ENCODE assay signal across 9 cellular contexts in genomic region chr14:61470954-61471279, GRCh38.
DNase-seq lines count a peak whose midpoint lies in the region; ATAC-seq and TF ChIP-seq lines count a peak whose summit lies in the region.
"Had no signal": no experiment of that assay in that cellular context is flagged by ENCODE, and none has a peak within 500 bp of the region (broad histone marks: within the 10 kb centered on the region; RNA-seq: fewer than 3 reads in every experiment).

No MANE protein-coding gene starts in this region.

- no peaks in the 10 kb centered on the region for H3K9me2 ChIP-seq in DOHH2 (replicated peaks; ENCODE audit: control insufficient read depth, low read length)
- H3K9me2 ChIP-seq in SK-N-SH: no peaks in the 10 kb centered on the region

- peak overlapping the region; percentile 82 for H3K4me2 ChIP-seq in DOHH2 (ENCODE audit: low read length)
- peak overlapping the region; percentile 79 for H3K4me2 ChIP-seq in SK-N-SH

- H3K79me2 ChIP-seq in DOHH2 (ENCODE audit: control insufficient read depth, low read length): peaks cover 9% of the 10 kb centered on the region
- no peaks in the 10 kb centered on the region for H3K79me2 ChIP-seq in SK-N-SH (ENCODE audit: insufficient read depth)

- POLR2A ChIA-PET in SK-N-SH (lab: Yijun Ruan, JAX): interaction anchor here (0.9 to 3.8 kb wide), 11 partner anchors 8 to 292 kb away, joined by 3 to 30 read pairs (median 3); partner anchors contain the start of genes HIF1A and SNAPC1

- TF ChIP-seq POLR2A in esophagus muscularis mucosa (IDR thresholded peaks at IDR 0.05; ENCODE audit: low read depth): no peak
- no peak for TF ChIP-seq POLR2A in gastrocnemius medialis (IDR thresholded peaks at IDR 0.05)

- TF ChIP-seq CTCF in DOHH2 (IDR thresholded peaks at IDR 0.05; ENCODE audit: low read depth, low read length, poor library complexity, severe bottlenecking): no peak
- TF ChIP-seq CTCF in SK-N-SH (IDR thresholded peaks at IDR 0.05): no peak
- no peak for TF ChIP-seq CTCF in esophagus muscularis mucosa (IDR thresholded peaks at IDR 0.05)
- TF ChIP-seq CTCF in gastrocnemius medialis (IDR thresholded peaks at IDR 0.05 in 4 of 5, conservative IDR thresholded peaks at IDR 0.05 in 1 of 5): no peak

- H3K36me3 ChIP-seq in DOHH2 (ENCODE audit: control insufficient read depth, low read length) (no peaks in the 10 kb centered on the region; the same call in 1 of the 2 replicates), SK-N-SH (replicated peaks in 1 of 2; ENCODE audit: control insufficient read depth in 1 of 2, insufficient read depth in 2 of 2, low read length in 1 of 2) (no peaks in the 10 kb centered on the region), esophagus muscularis mucosa (no peaks in the 10 kb centered on the region), gastrocnemius medialis (no peaks in the 10 kb centered on the region)

- intact Hi-C loops in esophagus muscularis mucosa (cut with DNase I): loop anchor here (10.0 kb wide), 1 partner anchor 224 kb away; the partner anchor contains the start of gene HIF1A
- intact Hi-C loops in gastrocnemius medialis (cut with DNase I; ENCODE audit: low total_unique reads): no loop called here

- peaks cover 65% of the 10 kb centered on the region for H3K4me1 ChIP-seq in DOHH2 (ENCODE audit: control insufficient read depth, low read length)
- peaks cover 18 to 71% of the 10 kb centered on the region in 2 experiments for H3K4me1 ChIP-seq in SK-N-SH (ENCODE audit: control insufficient read depth in 1 of 2, insufficient read depth in 2 of 2, low read depth in 1 of 2, low read length in 1 of 2)
- H3K4me1 ChIP-seq in esophagus muscularis mucosa: peaks cover 70 to 81% (median 75%) of the 10 kb centered on the region in 4 donors
- peaks cover 10 to 50% of the 10 kb centered on the region in 2 donors for H3K4me1 ChIP-seq in gastrocnemius medialis

- no peaks in the 10 kb centered on the region for H4K20me1 ChIP-seq in DOHH2 (ENCODE audit: control insufficient read depth, insufficient read depth, low read depth, low read length)
- H4K20me1 ChIP-seq in SK-N-SH (ENCODE audit: insufficient read depth): no peaks in the 10 kb centered on the region

- H3K27me3 ChIP-seq in DOHH2 (ENCODE audit: control insufficient read depth, low read length) (no peaks in the 10 kb centered on the region), SK-N-SH (ENCODE audit: insufficient read depth) (no peaks in the 10 kb centered on the region), esophagus muscularis mucosa (no peaks in the 10 kb centered on the region), gastrocnemius medialis (no peaks in the 10 kb centered on the region)

- no peak for DNase-seq in SK-N-SH
- DNase-seq in esophagus muscularis mucosa (ENCODE audit: extremely low spot score): no peak
- no peak for DNase-seq in gastrocnemius medialis
- no peak for DNase-seq in anterior cingulate cortex (lab: John Stamatoyannopoulos, UW)
- no peak for DNase-seq in cerebellum (ENCODE audit: low spot score)
- DNase-seq: aorta had no signal

- no peaks in the 10 kb centered on the region; the same call in 1 of the 2 replicates for H3K9me3 ChIP-seq in DOHH2 (ENCODE audit: control insufficient read depth, insufficient read depth, low read length)
- no peaks in the 10 kb centered on the region for H3K9me3 ChIP-seq in SK-N-SH
- H3K9me3 ChIP-seq in esophagus muscularis mucosa: no peaks in the 10 kb centered on the region
- H3K9me3 ChIP-seq in gastrocnemius medialis: no peaks in the 10 kb centered on the region

- H2AFZ ChIP-seq in SK-N-SH (ENCODE audit: low read depth): no peak overlapping the region

- peak overlapping the region; percentile 62 for H3K9ac ChIP-seq in SK-N-SH

- no peak for TF ChIP-seq RAD21 in SK-N-SH (IDR thresholded peaks at IDR 0.05; ENCODE audit: low read length)

- H3F3A ChIP-seq in DOHH2 (ENCODE audit: control insufficient read depth, insufficient read depth) (peaks cover 14% of the 10 kb centered on the region), SK-N-SH (replicated peaks; ENCODE audit: insufficient read depth) (peaks cover 25% of the 10 kb centered on the region)

- CTCF ChIA-PET in SK-N-SH (lab: Yijun Ruan, JAX): interaction anchor here (0.7 to 3.7 kb wide), 15 partner anchors 9 to 556 kb away, joined by 3 to 25 read pairs (median 5); partner anchors contain the start of gene SNAPC1

- H3K4me3 ChIP-seq in DOHH2 (ENCODE audit: low read length): peak overlapping the region; percentile 62
- H3K4me3 ChIP-seq in SK-N-SH (ENCODE audit: low read depth in 2 of 2, low read length in 1 of 2): peak overlapping the region in 1 of 2 experiments; percentile 67; a peak in 3 of 4 replicates
- no peak overlapping the region for H3K4me3 ChIP-seq in esophagus muscularis mucosa
- no peak overlapping the region for H3K4me3 ChIP-seq in gastrocnemius medialis

- in situ Hi-C loops in gastrocnemius medialis (cut with MboI; ENCODE audit: low sequenced_read_pairs in 4 of 4): loop anchor here in 3 of 4 donors (5.0 to 25.0 kb wide), 3 partner anchors 261 to 666 kb away; no protein-coding TSS in a partner anchor

- 45% methylated on average over 2 of the region's 2 CpGs for WGBS in SK-N-SH (ENCODE audit: low lambda C conversion rate)
- WGBS in esophagus muscularis mucosa: 68% methylated on average over 2 of the region's 2 CpGs

- no peak for ATAC-seq in gastrocnemius medialis
- ATAC-seq in HG03097 (IDR thresholded peaks at IDR 0.05; ENCODE audit: low FRiP score, unreplicated experiment): no peak
- no peak for ATAC-seq in GM21619 (IDR thresholded peaks at IDR 0.05; ENCODE audit: unreplicated experiment)

- H3K27ac ChIP-seq in DOHH2 (ENCODE audit: low read depth, low read length) (peak overlapping the region; percentile 100), SK-N-SH (ENCODE audit: low read depth in 2 of 2, low read length in 1 of 2) (peak overlapping the region; percentile 89 to 100), esophagus muscularis mucosa (replicated peaks in 1 of 4) (peak overlapping the region; percentile 60 to 75 (median 70)), gastrocnemius medialis (peak overlapping the region in 3 of 4 donors; percentile 40 to 71 (median 66))

- TF ChIP-seq EP300 in SK-N-SH (IDR thresholded peaks at IDR 0.05; ENCODE audit: borderline replicate concordance in 1 of 2, low read depth in 1 of 2, low read length in 1 of 2) (no peak), esophagus muscularis mucosa (IDR thresholded peaks at IDR 0.05) (no peak)

TF ChIP-seq in SK-N-SH, 30 proteins besides CTCF, POLR2A, EP300 and RAD21 (continues in another document):
- TF ChIP-seq FOXM1 (IDR thresholded peaks at IDR 0.05; ENCODE audit: low read depth) (no peak), IRF3 (IDR thresholded peaks at IDR 0.05; ENCODE audit: low read depth, low read length) (no peak), GABPA (IDR thresholded peaks at IDR 0.05; ENCODE audit: low read depth) (no peak), ZBTB33 (IDR thresholded peaks at IDR 0.05; ENCODE audit: borderline replicate concordance, low read depth) (no peak), MXI1 (IDR thresholded peaks at IDR 0.05; ENCODE audit: low read depth, low read length) (no peak), FOXJ3 (CRISPR knock-in tag; IDR thresholded peaks at IDR 0.05) (no peak), RFX5 (IDR thresholded peaks at IDR 0.05; ENCODE audit: low read length) (no peak), TAF1 (IDR thresholded peaks at IDR 0.05; ENCODE audit: borderline replicate concordance, low read depth, low read length) (no peak), TCF12 (IDR thresholded peaks at IDR 0.05) (no peak), CHD2 (IDR thresholded peaks at IDR 0.05; ENCODE audit: low read length, partially characterized antibody) (no peak), SIN3A (IDR thresholded peaks at IDR 0.05; ENCODE audit: borderline replicate concordance, low read depth, low read length) (no peak), TEAD4 (IDR thresholded peaks at IDR 0.05; ENCODE audit: borderline replicate concordance, insufficient read depth) (no peak), MAX (IDR thresholded peaks at IDR 0.05; ENCODE audit: low read depth) (no peak), RXRA (IDR thresholded peaks at IDR 0.05; ENCODE audit: borderline replicate concordance, low read depth) (no peak), GATA2 (CRISPR knock-in tag; IDR thresholded peaks at IDR 0.05) (no peak), USF1 (IDR thresholded peaks at IDR 0.05; ENCODE audit: borderline replicate concordance, low read depth) (no peak), NFIC (IDR thresholded peaks at IDR 0.05; ENCODE audit: borderline replicate concordance) (no peak)
